21 cellular contexts compared by ENCODE assay signal in the genomic region with DNA sequence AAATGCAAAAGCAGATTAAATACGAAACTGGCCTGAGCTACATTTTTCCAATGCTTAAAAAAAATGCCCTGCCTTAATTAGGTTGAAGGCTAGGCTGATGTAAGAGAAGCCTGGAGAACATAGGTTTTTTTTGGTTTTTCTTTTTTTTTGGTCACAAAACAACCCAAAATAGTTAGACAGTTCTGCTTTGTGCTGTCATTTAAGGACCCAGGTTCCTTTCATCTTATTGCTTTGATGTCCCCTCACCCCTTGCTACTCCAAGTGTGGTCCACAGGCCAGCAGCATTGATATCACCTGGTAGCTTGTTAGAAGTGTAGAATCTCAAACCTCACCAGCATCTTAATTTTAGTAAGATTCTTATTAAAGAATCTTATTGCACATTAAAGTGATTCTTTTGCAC.
"Had no signal": no experiment of that assay in that cellular context is flagged by ENCODE, and none has a peak within 500 bp of the region (broad histone marks: within the 10 kb centered on the region; RNA-seq: fewer than 3 reads in every experiment).

No MANE protein-coding gene starts in this region.

- H3K27me3 ChIP-seq: ascending aorta, body of pancreas, SJSA1 had no signal

- H3K27me3 Mint-ChIP-seq: activated CD8-positive, alpha-beta memory T cell treated with anti-CD3 and anti-CD28 coated beads, Interleukin-2, amount 10 ng/mL, durations not matched to agents 7 days and 5 days; activated naive CD4-positive, alpha-beta T cell treated with anti-CD3 and anti-CD28 coated beads, Interleukin-2, amount 10 ng/mL, durations not matched to agents 7 days and 5 days; activated naive CD8-positive, alpha-beta T cell treated with anti-CD3 and anti-CD28 coated beads for 36 hours had no signal

- H3K36me3 ChIP-seq: ascending aorta, SJSA1 had no signal

- H3K4me3 ChIP-seq: ascending aorta, body of pancreas, SJSA1 had no signal

- H3K27ac Mint-ChIP-seq: activated CD8-positive, alpha-beta memory T cell treated with anti-CD3 and anti-CD28 coated beads, Interleukin-2, amount 10 ng/mL, durations not matched to agents 7 days and 5 days; activated naive CD4-positive, alpha-beta T cell treated with anti-CD3 and anti-CD28 coated beads, Interleukin-2, amount 10 ng/mL, durations not matched to agents 7 days and 5 days; activated naive CD8-positive, alpha-beta T cell treated with anti-CD3 and anti-CD28 coated beads for 36 hours; activated T-cell treated with anti-CD3 and anti-CD28 coated beads, Interleukin-2, amount 50 U/mL, for 72 hours; activated T-helper 2 cell treated with anti-CD3 and anti-CD28 coated beads, Interferon-gamma antibody, Interleukin-2, Interleukin-4, amounts not matched to agents 10 μg/mL and 5 μg/mL and 100 μg/mL, durations not matched to agents 14 hours and 24 hours and 36 hours had no signal

- DNase-seq: activated CD4-positive, CD25-positive, alpha-beta regulatory T cell; activated CD8-positive, alpha-beta memory T cell treated with anti-CD3 and anti-CD28 coated beads, Interleukin-2, amount 10 ng/mL, durations not matched to agents 7 days and 5 days; activated gamma-delta T cell treated with Interleukin-2 at 50 U/mL for 16 hours; activated naive CD4-positive, alpha-beta T cell treated with anti-CD3 and anti-CD28 coated beads, Interleukin-2, amount 10 ng/mL, durations not matched to agents 7 days and 5 days; activated naive CD8-positive, alpha-beta T cell treated with anti-CD3 and anti-CD28 coated beads for 36 hours; activated T-cell treated with anti-CD3 and anti-CD28 coated beads, Interleukin-2, amount 50 U/mL, for 72 hours; body of pancreas; central memory CD4-positive, alpha-beta T cell; Karpas-422; NCI-H1048; NCI-H146; NCI-H187 treated with DMSO at 0.1 percent for 48 hours; NCI-H2081 treated with DMSO at 0.1 percent for 48 hours; NCI-H446; NCI-H524; PC-3; SHP77 had no signal

- H3K4me1 ChIP-seq: SJSA1 had no signal

- ATAC-seq: activated CD8-positive, alpha-beta memory T cell treated with anti-CD3 and anti-CD28 coated beads, Interleukin-2, amount 10 ng/mL, durations not matched to agents 7 days and 5 days; activated T-cell treated with anti-CD3 and anti-CD28 coated beads, Interleukin-2, amount 50 U/mL, for 72 hours; body of pancreas; PC-3 had no signal

- H3K9me3 ChIP-seq: ascending aorta, body of pancreas, SJSA1 had no signal

- H3K4me3 Mint-ChIP-seq: activated CD8-positive, alpha-beta memory T cell treated with anti-CD3 and anti-CD28 coated beads, Interleukin-2, amount 10 ng/mL, durations not matched to agents 7 days and 5 days; activated naive CD4-positive, alpha-beta T cell treated with anti-CD3 and anti-CD28 coated beads, Interleukin-2, amount 10 ng/mL, durations not matched to agents 7 days and 5 days; activated naive CD8-positive, alpha-beta T cell treated with anti-CD3 and anti-CD28 coated beads for 36 hours had no signal

- H3K27ac ChIP-seq: ascending aorta, SJSA1, VCaP had no signal
